22 cellular contexts compared by ENCODE assay signal in genomic region chr6:51394061-51394460, GRCh38.
DNase-seq lines count a peak whose midpoint lies in the region; ATAC-seq, FAIRE-seq and TF ChIP-seq lines count a peak whose summit lies in the region.
"Had no signal": no experiment of that assay in that cellular context is flagged by ENCODE, and none has a peak within 500 bp of the region (broad histone marks: within the 10 kb centered on the region; RNA-seq: fewer than 3 reads in every experiment).

No MANE protein-coding gene starts in this region.

- CTCF ChIA-PET in GM10248 (lab: Yijun Ruan, JAX): interaction anchor here (1.3 to 1.5 kb wide), 2 partner anchors 9 to 28 kb away, joined by 4 read pairs; no protein-coding TSS in a partner anchor

- H3K4me3 ChIP-seq in osteoblast (ENCODE audit: insufficient read depth, low read length): no peak overlapping the region
- H3K4me3 ChIP-seq: A549; BLaER1 treated with 17β-estradiol and CSF1 and Interleukin-3, amounts not matched to agents 10 nM and 100 nM; GM12878 had no signal

- peak; percentile 23 for FAIRE-seq in GM19239 (lab: Jason Lieb, UNC)
- FAIRE-seq: A549, D721Med, G401.6, GM12878, GM12892, GM18507 had no signal

- H3K36me3 ChIP-seq in osteoblast (ENCODE audit: insufficient read depth, low read length): no peaks in the 10 kb centered on the region
- H3K36me3 ChIP-seq: BLaER1 treated with 17β-estradiol and CSF1 and Interleukin-3, amounts not matched to agents 10 nM and 100 nM had no signal

- no peaks in the 10 kb centered on the region for H3K27me3 ChIP-seq in osteoblast (ENCODE audit: insufficient read depth, low read length)
- H3K27me3 ChIP-seq: BLaER1 treated with 17β-estradiol and CSF1 and Interleukin-3, amounts not matched to agents 10 nM and 100 nM had no signal

- no peaks in the 10 kb centered on the region for H4K20me1 ChIP-seq in osteoblast (ENCODE audit: insufficient read depth, low read length)
- H4K20me1 ChIP-seq: BLaER1 treated with 17β-estradiol and CSF1 and Interleukin-3, amounts not matched to agents 10 nM and 100 nM had no signal

- POLR2A ChIA-PET in GM10248 (lab: Yijun Ruan, JAX): no interaction called here

- no peak for ATAC-seq in HG03432 (IDR thresholded peaks at IDR 0.05; ENCODE audit: unreplicated experiment)
- ATAC-seq: A549; CD8-positive, alpha-beta T cell; GM12878 had no signal

- H3K9me3 ChIP-seq in osteoblast (ENCODE audit: low read depth, low read length): no peaks in the 10 kb centered on the region
- H3K9me3 ChIP-seq: A549; BLaER1 treated with 17β-estradiol and CSF1 and Interleukin-3, amounts not matched to agents 10 nM and 100 nM; Caco-2 had no signal

- no peaks in the 10 kb centered on the region for H3K79me2 ChIP-seq in osteoblast (ENCODE audit: insufficient read depth, low read length)

- TF ChIP-seq CTCF in osteoblast (IDR thresholded peaks at IDR 0.05; ENCODE audit: extremely low read depth, low read depth, low read length) (no peak), GM10248 (IDR thresholded peaks at IDR 0.05; ENCODE audit: control extremely low read depth, extremely low read depth, low read depth, missing control alignments) (no peak)

- H3K4me1 ChIP-seq in osteoblast (ENCODE audit: insufficient read depth, low read length): no peaks in the 10 kb centered on the region
- H3K4me1 ChIP-seq: A549; BLaER1 treated with 17β-estradiol and CSF1 and Interleukin-3, amounts not matched to agents 10 nM and 100 nM; Caco-2 had no signal

- H3K27ac ChIP-seq in osteoblast (ENCODE audit: low read depth, low read length): no peak overlapping the region
- H3K27ac ChIP-seq: 22Rv1; A549; BLaER1 treated with 17β-estradiol and CSF1 and Interleukin-3, amounts not matched to agents 10 nM and 100 nM; C4-2B had no signal

- no peak overlapping the region for H3K4me2 ChIP-seq in osteoblast (ENCODE audit: insufficient read depth, low read length)
- H3K4me2 ChIP-seq: A549; BLaER1 treated with 17β-estradiol and CSF1 and Interleukin-3, amounts not matched to agents 10 nM and 100 nM had no signal

- no peak overlapping the region for H2AFZ ChIP-seq in osteoblast (ENCODE audit: low read length)

- DNase-seq in DMS53 (lab: John Stamatoyannopoulos, UW) (peak; percentile 14), DMS53 treated with DMSO at 0.1 percent for 48 hours (lab: John Stamatoyannopoulos, UW; ENCODE audit: unreplicated experiment) (no peak), GM19239 (ENCODE audit: insufficient read length, low spot score) (no peak), osteoblast (ENCODE audit: insufficient read length, low spot score, missing footprints) (peak; percentile 25), GM10248 (ENCODE audit: extremely low spot score) (no peak)
- DNase-seq: AML-193; Caco-2; Calu3; CD4-positive, alpha-beta T cell; CD8-positive, alpha-beta T cell; DMS79 treated with DMSO at 0.1 percent for 48 hours; GF-D8 had no signal

Comparison
In these comparisons a context has a peak if more than half of its experiments do, and no peak if none do; other contexts are left out.
1. DNase-seq: peak in DMS53 (single experiment) and osteoblast (single experiment); none in DMS53 treated with DMSO at 0.1 percent for 48 hours (single experiment), GM19239 (single experiment) and GM10248 (single experiment).